Comparison of ENCODE assay signal across 1 cellular context in the genomic region with DNA sequence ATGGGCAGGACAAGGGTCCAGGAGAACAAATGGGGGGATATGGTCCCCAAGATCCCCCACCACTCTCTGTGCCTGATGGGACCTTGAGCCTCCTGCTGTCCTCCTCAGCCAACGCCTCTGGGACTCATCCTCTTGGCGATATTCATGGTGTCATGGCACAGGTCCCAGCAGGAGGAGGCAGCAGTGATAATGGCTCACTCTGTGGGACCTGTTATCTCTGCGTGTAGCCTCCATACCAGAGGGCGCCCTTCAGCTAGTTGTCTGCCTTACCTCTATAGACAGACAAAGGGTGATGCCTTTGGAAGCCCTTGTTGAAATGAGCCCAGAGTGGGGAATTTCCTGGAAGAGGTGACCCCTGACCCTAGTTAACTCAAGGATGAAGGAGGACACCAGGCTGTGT.
TF ChIP-seq lines count a peak whose summit lies in the region.

No MANE protein-coding gene starts in this region.

TF ChIP-seq in HepG2, 621 proteins besides CTCF, POLR2A, EP300 and RAD21 (continued from another document):
- TF ChIP-seq ELF4 (CRISPR knock-in tag; IDR thresholded peaks at IDR 0.05; ENCODE audit: borderline replicate concordance) (no peak), MAZ (IDR thresholded peaks at IDR 0.05; ENCODE audit: borderline replicate concordance, low read depth, low read length) (no peak), MAZ (CRISPR knock-in tag; IDR thresholded peaks at IDR 0.05; ENCODE audit: low read depth) (no peak), ZC3H13 (CRISPR knock-in tag; IDR thresholded peaks at IDR 0.05) (peak; percentile 19; the same call in 1 of the 2 replicates), TEAD2 (CRISPR knock-in tag; IDR thresholded peaks at IDR 0.05) (no peak), ZNF331 (CRISPR knock-in tag; IDR thresholded peaks at IDR 0.05) (no peak), ZBTB7A (CRISPR knock-in tag; IDR thresholded peaks at IDR 0.05) (no peak), ZNF263 (CRISPR knock-in tag; IDR thresholded peaks at IDR 0.05) (peak; percentile 42; the same call in 1 of the 2 replicates), HNRNPL (IDR thresholded peaks at IDR 0.05; ENCODE audit: low read depth, low read length) (no peak), KDM6A (CRISPR knock-in tag; IDR thresholded peaks at IDR 0.05; ENCODE audit: low read depth) (no peak), JUND (CRISPR knock-in tag; IDR thresholded peaks at IDR 0.05) (no peak), ZNF33B (CRISPR knock-in tag; IDR thresholded peaks at IDR 0.05) (no peak)
- TF ChIP-seq, protein P1, sequence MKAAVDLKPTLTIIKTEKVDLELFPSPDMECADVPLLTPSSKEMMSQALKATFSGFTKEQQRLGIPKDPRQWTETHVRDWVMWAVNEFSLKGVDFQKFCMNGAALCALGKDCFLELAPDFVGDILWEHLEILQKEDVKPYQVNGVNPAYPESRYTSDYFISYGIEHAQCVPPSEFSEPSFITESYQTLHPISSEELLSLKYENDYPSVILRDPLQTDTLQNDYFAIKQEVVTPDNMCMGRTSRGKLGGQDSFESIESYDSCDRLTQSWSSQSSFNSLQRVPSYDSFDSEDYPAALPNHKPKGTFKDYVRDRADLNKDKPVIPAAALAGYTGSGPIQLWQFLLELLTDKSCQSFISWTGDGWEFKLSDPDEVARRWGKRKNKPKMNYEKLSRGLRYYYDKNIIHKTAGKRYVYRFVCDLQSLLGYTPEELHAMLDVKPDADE (CRISPR knock-in tag; IDR thresholded peaks at IDR 0.05), result no peak
